ENCODE assay signal across 8 cellular contexts in genomic region chr19:9586764-9587163, GRCh38. TPM values are rescaled to one million over a fixed set of nuclear protein-coding genes. Genes with fewer than 3 reads are reported as not detected.
DNase-seq lines count a peak whose midpoint lies in the region; ATAC-seq lines count a peak whose summit lies in the region.

No MANE protein-coding gene starts in this region.

- H3K9me3 Mint-ChIP-seq in activated CD4-positive, alpha-beta memory T cell treated with anti-CD3 and anti-CD28 coated beads for 36 hours: no peaks in the 10 kb centered on the region

- no peaks in the 10 kb centered on the region for H3K9me3 ChIP-seq in mesenchymal stem cell (ENCODE audit: control insufficient read depth, low read length)

- peaks cover 13% of the 10 kb centered on the region for H3K4me1 Mint-ChIP-seq in activated CD4-positive, alpha-beta memory T cell treated with anti-CD3 and anti-CD28 coated beads for 36 hours (ENCODE audit: low read depth)

- H3K4me1 ChIP-seq in mesenchymal stem cell (ENCODE audit: control insufficient read depth, insufficient read depth, low read depth, low read length): peaks cover 5% of the 10 kb centered on the region

- peaks cover 14% of the 10 kb centered on the region for H3K36me3 Mint-ChIP-seq in activated CD4-positive, alpha-beta memory T cell treated with anti-CD3 and anti-CD28 coated beads for 36 hours

- H4K91ac ChIP-seq in mesenchymal stem cell (ENCODE audit: low read length): no peak overlapping the region

- H3K4me2 ChIP-seq in mesenchymal stem cell (ENCODE audit: low read length, poor library complexity, severe bottlenecking): no peak overlapping the region

- H3K18ac ChIP-seq in mesenchymal stem cell (ENCODE audit: low read depth in 1 of 2, low read length in 2 of 2): no peak overlapping the region

- H3K14ac ChIP-seq in mesenchymal stem cell (ENCODE audit: low read length in 2 of 2): no peak overlapping the region

- H2AK5ac ChIP-seq in mesenchymal stem cell (ENCODE audit: low read length, severe bottlenecking): no peak overlapping the region

- H2BK120ac ChIP-seq in mesenchymal stem cell (ENCODE audit: low read depth, low read length): no peak overlapping the region

- no peak overlapping the region for H2BK5ac ChIP-seq in mesenchymal stem cell (ENCODE audit: low read depth, low read length, poor library complexity, severe bottlenecking)

- H3K23ac ChIP-seq in mesenchymal stem cell (ENCODE audit: low read length in 2 of 2): no peak overlapping the region

- 18% methylated on average over 7 of the region's 7 CpGs for WGBS in mesenchymal stem cell

- peaks cover 0 to 5% of the 10 kb centered on the region in 2 experiments for H3K27me3 ChIP-seq in mesenchymal stem cell (ENCODE audit: control insufficient read depth in 1 of 2, insufficient read depth in 1 of 2, low read length in 2 of 2)

- H2BK12ac ChIP-seq in mesenchymal stem cell (ENCODE audit: low read length in 2 of 2): no peak overlapping the region

- no peaks in the 10 kb centered on the region for H3K79me1 ChIP-seq in mesenchymal stem cell (replicated peaks; ENCODE audit: low read length, poor library complexity, severe bottlenecking)

- intact Hi-C loops in activated CD4-positive, alpha-beta memory T cell treated with anti-CD3 and anti-CD28 coated beads for 36 hours (cut with micrococcal nuclease): loop anchor here (1.0 to 10.0 kb wide), 3 partner anchors 88 to 382 kb away; partner anchors contain the start of gene ZNF562

- no peak overlapping the region for H2AFZ ChIP-seq in mesenchymal stem cell (ENCODE audit: low read depth, low read length)

- CTCF ChIA-PET in activated CD4-positive, alpha-beta memory T cell treated with anti-CD3 and anti-CD28 coated beads for 36 hours (lab: Charles Lee): interaction anchor here (0.5 to 1.3 kb wide), 8 partner anchors 9 to 342 kb away, joined by 3 to 4 read pairs (median 3); partner anchors contain the start of gene ZNF846

- POLR2A ChIA-PET in activated CD4-positive, alpha-beta memory T cell treated with anti-CD3 and anti-CD28 coated beads for 36 hours (lab: Charles Lee): no interaction called here

- DNase-seq in AG08395 (ENCODE audit: low spot score) (peak; percentile 35), HCEC 1CT (peak; percentile 51), NCI-H748 treated with DMSO at 0.1 percent for 48 hours (lab: John Stamatoyannopoulos, UW) (peak; percentile 55), ecto neural progenitor cell (ENCODE audit: low spot score) (peak; percentile 68), mesenchymal stem cell (peak; percentile 69)
- peak; percentile 88 for DNase-seq in activated CD4-positive, alpha-beta memory T cell treated with anti-CD3 and anti-CD28 coated beads for 36 hours
- peak; percentile 34 to 68 for DNase-seq in stimulated activated CD8-positive, alpha-beta memory T cell treated with anti-CD3 and anti-CD28 coated beads, Interleukin-2, amount 100 ng/mL, for 48 hours (ENCODE audit: low read depth in 2 of 2)

- H4K8ac ChIP-seq in mesenchymal stem cell (ENCODE audit: low read length): no peak overlapping the region

- peak overlapping the region; percentile 68 for H3K9ac ChIP-seq in mesenchymal stem cell (ENCODE audit: low read length)

- peak overlapping the region; percentile 8 for H3K4me3 Mint-ChIP-seq in activated CD4-positive, alpha-beta memory T cell treated with anti-CD3 and anti-CD28 coated beads for 36 hours

- no peak overlapping the region for H3K4ac ChIP-seq in mesenchymal stem cell (ENCODE audit: low read depth in 1 of 2, low read length in 2 of 2)

- peaks cover 4 to 5% of the 10 kb centered on the region in 2 experiments for H3K36me3 ChIP-seq in mesenchymal stem cell (ENCODE audit: control insufficient read depth in 1 of 2, insufficient read depth in 2 of 2, low read depth in 1 of 2, low read length in 2 of 2)

- H3K27me3 Mint-ChIP-seq in activated CD4-positive, alpha-beta memory T cell treated with anti-CD3 and anti-CD28 coated beads for 36 hours: peaks cover 6% of the 10 kb centered on the region

- H2BK15ac ChIP-seq in mesenchymal stem cell (ENCODE audit: low read depth, poor library complexity, severe bottlenecking): no peak overlapping the region

- no peak overlapping the region for H3K27ac ChIP-seq in mesenchymal stem cell (ENCODE audit: low read length, poor library complexity, severe bottlenecking)

- H3K27ac Mint-ChIP-seq in activated CD4-positive, alpha-beta memory T cell treated with anti-CD3 and anti-CD28 coated beads for 36 hours: no peak overlapping the region

- H3K4me3 ChIP-seq in mesenchymal stem cell (ENCODE audit: insufficient read depth in 1 of 2, low read depth in 1 of 2, low read length in 2 of 2): no peak overlapping the region

- ATAC-seq in HG03469 (IDR thresholded peaks at IDR 0.05; ENCODE audit: unreplicated experiment): no peak

RNA-seq across cellular contexts. Expression of gene ZNF121, which starts 2.5 kb away (rescaled TPM):
- 10 to 100 TPM; 61.1 to 62.2 TPM for total RNA-seq in activated CD4-positive, alpha-beta memory T cell treated with anti-CD3 and anti-CD28 coated beads for 36 hours
- 9.6 TPM for polyA plus RNA-seq in mesenchymal stem cell (2013, experiment 1 of 2)
- 8.5 TPM for polyA plus RNA-seq in mesenchymal stem cell (2013, experiment 2 of 2)

RNA-seq across cellular contexts. Expression of gene ZNF561, which starts 34.3 kb away (rescaled TPM):
- 10 to 100 TPM; 24.7 to 25.5 TPM for total RNA-seq in activated CD4-positive, alpha-beta memory T cell treated with anti-CD3 and anti-CD28 coated beads for 36 hours
- polyA plus RNA-seq in mesenchymal stem cell (2013, experiment 1 of 2): 25.6 TPM
- 24.3 TPM for polyA plus RNA-seq in mesenchymal stem cell (2013, experiment 2 of 2)

RNA-seq across cellular contexts. Expression of gene ZNF426, which starts 48.3 kb away (rescaled TPM):
- total RNA-seq in activated CD4-positive, alpha-beta memory T cell treated with anti-CD3 and anti-CD28 coated beads for 36 hours: 10 to 100 TPM; 11.4 to 12.5 TPM
- 6.3 TPM for polyA plus RNA-seq in mesenchymal stem cell (2013, experiment 1 of 2)
- polyA plus RNA-seq in mesenchymal stem cell (2013, experiment 2 of 2): 6.4 TPM

Comparison
In these comparisons a context has a peak if more than half of its experiments do, and no peak if none do; other contexts are left out.
1. DNase-seq: peak in every context shown above with its lines; median percentile 88 in activated CD4-positive, alpha-beta memory T cell treated with anti-CD3 and anti-CD28 coated beads for 36 hours; 69 in mesenchymal stem cell; 68 in ecto neural progenitor cell; 55 in NCI-H748 treated with DMSO at 0.1 percent for 48 hours; 51 in HCEC 1CT; 51 in stimulated activated CD8-positive, alpha-beta memory T cell treated with anti-CD3 and anti-CD28 coated beads, Interleukin-2, amount 100 ng/mL, for 48 hours; 35 in AG08395.